Comparison of ENCODE assay signal across 8 cellular contexts in genomic region chr17:7238418-7239090, GRCh38. TPM values are rescaled to one million over a fixed set of nuclear protein-coding genes. Genes with fewer than 3 reads are reported as not detected.
DNase-seq lines count a peak whose midpoint lies in the region; ATAC-seq and TF ChIP-seq lines count a peak whose summit lies in the region.

No MANE protein-coding gene starts in this region.

- peaks cover 48% of the 10 kb centered on the region for H3K36me3 Mint-ChIP-seq in central memory CD8-positive, alpha-beta T cell (ENCODE audit: insufficient read depth)

- H3K27me3 ChIP-seq in OCI-LY3 (ENCODE audit: low read depth, low read length) (no peaks in the 10 kb centered on the region), tibial nerve (no peaks in the 10 kb centered on the region)

- H3K27me3 Mint-ChIP-seq in central memory CD8-positive, alpha-beta T cell, result no peaks in the 10 kb centered on the region

- H3K79me2 ChIP-seq in OCI-LY3 (ENCODE audit: low read length), result peaks cover 55% of the 10 kb centered on the region

- peak overlapping the region; percentile 93 for H3K27ac ChIP-seq in OCI-LY3 (ENCODE audit: low read length)
- H3K27ac ChIP-seq in tibial nerve, result peak overlapping the region; percentile 96 to 98 (median 96)

- peak overlapping the region; percentile 65 for H3K4me2 ChIP-seq in OCI-LY3 (ENCODE audit: low read length)

- TF ChIP-seq POLR2A in tibial nerve (IDR thresholded peaks at IDR 0.05), result no peak

- H3K9ac ChIP-seq in ES-I3 (ENCODE audit: low read depth, low read length) (peak overlapping the region; percentile 98), OCI-LY3 (ENCODE audit: low read length) (peak overlapping the region; percentile 100)

- peak overlapping the region; percentile 98 for H3K4me3 Mint-ChIP-seq in central memory CD8-positive, alpha-beta T cell

- ATAC-seq in central memory CD8-positive, alpha-beta T cell (replicated peaks; ENCODE audit: extremely low read depth, poor library complexity, severe bottlenecking), result no peak
- no peak for ATAC-seq in HG02759 (IDR thresholded peaks at IDR 0.05; ENCODE audit: unreplicated experiment)

- H3K4me3 ChIP-seq in OCI-LY3 (ENCODE audit: low read length) (peak overlapping the region; percentile 100), tibial nerve (peak overlapping the region; percentile 64 to 99 (median 92))

- no peak for TF ChIP-seq EP300 in tibial nerve (IDR thresholded peaks at IDR 0.05)

- H3K27ac Mint-ChIP-seq in central memory CD8-positive, alpha-beta T cell (ENCODE audit: low read depth), result peak overlapping the region; percentile 92

- 0 to 2% methylated on average over 32 of the region's 39 CpGs for whole genome bisulfite sequencing in tibial nerve, 2 donors

- no peak for DNase-seq in central memory CD8-positive, alpha-beta T cell (ENCODE audit: low spot score in 2 of 2)
- peak; percentile 40 to 53 for DNase-seq in lung microvascular endothelial cell (ENCODE audit: low read depth in 2 of 2)
- DNase-seq in tibial nerve (ENCODE audit: low spot score in 2 of 2), result no peak
- no peak for DNase-seq in SHP77 treated with DMSO at 0.1 percent for 48 hours (lab: John Stamatoyannopoulos, UW)
- DNase-seq in NOMO-1 treated with DMSO at 0.1 percent for 48 hours (lab: John Stamatoyannopoulos, UW; ENCODE audit: unreplicated experiment), result no peak

- H3K4me1 Mint-ChIP-seq in central memory CD8-positive, alpha-beta T cell, result peaks cover 75% of the 10 kb centered on the region

- no peak overlapping the region for H2AFZ ChIP-seq in OCI-LY3 (ENCODE audit: low read depth, low read length)

- H3K4me1 ChIP-seq in ES-I3 (ENCODE audit: insufficient read depth, low read length) (peaks cover 18% of the 10 kb centered on the region), OCI-LY3 (ENCODE audit: low read length) (peaks cover 31% of the 10 kb centered on the region), tibial nerve (peaks cover 3 to 59% (median 33%) of the 10 kb centered on the region in 4 donors)

- H3K9me3 Mint-ChIP-seq in central memory CD8-positive, alpha-beta T cell, result no peaks in the 10 kb centered on the region

- TF ChIP-seq CTCF in OCI-LY3 (IDR thresholded peaks at IDR 0.05; ENCODE audit: low read depth, low read length), result no peak
- TF ChIP-seq CTCF in tibial nerve (IDR thresholded peaks at IDR 0.05), result no peak

- peaks cover 10% of the 10 kb centered on the region for H3K36me3 ChIP-seq in ES-I3 (ENCODE audit: insufficient read depth, low read length)
- peaks cover 14% of the 10 kb centered on the region for H3K36me3 ChIP-seq in OCI-LY3 (replicated peaks; ENCODE audit: low read depth, low read length)
- H3K36me3 ChIP-seq in tibial nerve, result peaks cover 0 to 31% (median 0%) of the 10 kb centered on the region in 3 donors

- H3K9me3 ChIP-seq in ES-I3 (ENCODE audit: control insufficient read depth, insufficient read depth, low read length), result no peaks in the 10 kb centered on the region
- H3K9me3 ChIP-seq in OCI-LY3 (ENCODE audit: insufficient read depth, low read length), result no peaks in the 10 kb centered on the region
- no peaks in the 10 kb centered on the region for H3K9me3 ChIP-seq in tibial nerve

- H4K20me1 ChIP-seq in OCI-LY3 (ENCODE audit: insufficient read depth, low read length), result peaks cover 5% of the 10 kb centered on the region

RNA-seq across cellular contexts. Expression of gene PHF23, which starts 0.7 kb away (rescaled TPM):
- 30.9 and 38.5 TPM in 2 replicates for total RNA-seq in lung microvascular endothelial cell
- total RNA-seq in tibial nerve, result 10 to 100 TPM; 20.3 to 29.7 (median 23.3) TPM

RNA-seq across cellular contexts. Expression of gene GABARAP, which starts 3.7 kb away (rescaled TPM):
- total RNA-seq in lung microvascular endothelial cell, result 124 and 130 TPM in 2 replicates
- 100 to 1,000 TPM; 402 to 515 (median 456) TPM for total RNA-seq in tibial nerve

RNA-seq across cellular contexts. Expression of gene DVL2, which starts 4.2 kb away (rescaled TPM):
- total RNA-seq in lung microvascular endothelial cell (25.1 and 31.9 TPM in 2 replicates), tibial nerve (10 to 100 TPM; 41.4 to 51.2 (median 46.7) TPM)

RNA-seq across cellular contexts. Expression of gene CTDNEP1, which starts 13.0 kb away (rescaled TPM):
- total RNA-seq in lung microvascular endothelial cell (22.4 and 25.2 TPM in 2 replicates), tibial nerve (10 to 100 TPM; 38.5 to 82.2 (median 65.9) TPM)

RNA-seq across cellular contexts. Expression of gene ELP5, which starts 13.5 kb away (rescaled TPM):
- total RNA-seq in lung microvascular endothelial cell (26.6 and 32.7 TPM in 2 replicates), tibial nerve (10 to 100 TPM; 21.9 to 28.7 (median 25.0) TPM)

Comparison
In these comparisons a context has a peak if more than half of its experiments do, and no peak if none do; other contexts are left out.
1. DNase-seq: peak in lung microvascular endothelial cell (2 of 2); none in central memory CD8-positive, alpha-beta T cell (0 of 2), tibial nerve (0 of 2), SHP77 treated with DMSO at 0.1 percent for 48 hours (single experiment) and NOMO-1 treated with DMSO at 0.1 percent for 48 hours (single experiment).